ENCODE assay signal across 8 cellular contexts in genomic region chr16:21513337-21513741, GRCh38.
DNase-seq lines count a peak whose midpoint lies in the region; ATAC-seq and TF ChIP-seq lines count a peak whose summit lies in the region.
"Not testable (repeated sequence)": the region's sequence is repeated elsewhere in the genome, so short reads cannot be mapped to it uniquely, and the experiment has no call there.

No MANE protein-coding gene starts in this region.

- H3K27me3 Mint-ChIP-seq in activated naive CD4-positive, alpha-beta T cell treated with anti-CD3 and anti-CD28 coated beads, Interleukin-2, amount 10 ng/mL, durations not matched to agents 7 days and 5 days = not testable (repeated sequence)

- H3K4me3 Mint-ChIP-seq in activated naive CD4-positive, alpha-beta T cell treated with anti-CD3 and anti-CD28 coated beads, Interleukin-2, amount 10 ng/mL, durations not matched to agents 7 days and 5 days = not testable (repeated sequence)

- H3K36me3 ChIP-seq in BLaER1 (peaks cover 41% of the 10 kb centered on the region), HCT116 (ENCODE audit: control insufficient read depth in 1 of 2, insufficient read depth in 2 of 2, low read length in 2 of 2) (peaks cover 0 to 14% of the 10 kb centered on the region in 2 experiments; a peak in 1 of 4 replicates), neuronal stem cell (replicated peaks in 1 of 2; ENCODE audit: control insufficient read depth in 2 of 2, insufficient read depth in 2 of 2, low read length in 2 of 2) (peaks cover 0 to 69% of the 10 kb centered on the region in 2 donors)
- not testable (repeated sequence) for H3K36me3 ChIP-seq in stomach smooth muscle (ENCODE audit: control insufficient read depth in 2 of 2, insufficient read depth in 2 of 2, low read length in 2 of 2)

- not testable (repeated sequence) for H2AFZ ChIP-seq in HCT116 (ENCODE audit: low read depth, low read length, poor library complexity, severe bottlenecking); neuronal stem cell (ENCODE audit: low read length)

- not testable (repeated sequence) for H2BK120ac ChIP-seq in neuronal stem cell (ENCODE audit: low read depth, low read length)

- 0 out of 2 replicates have a peak overlapping the region, but pooled peaks have one; percentile 55 for H3K9ac ChIP-seq in BLaER1
- not testable (repeated sequence) for H3K9ac ChIP-seq in HCT116 (ENCODE audit: low read length); neuronal stem cell (ENCODE audit: low read depth, low read length, poor library complexity)
- peak overlapping the region; percentile 23 to 36 for H3K9ac ChIP-seq in stomach smooth muscle (ENCODE audit: low read length in 2 of 2)

- H4K91ac ChIP-seq in neuronal stem cell (ENCODE audit: low read depth, low read length, poor library complexity) = not testable (repeated sequence)

- H2BK15ac ChIP-seq in neuronal stem cell (ENCODE audit: low read length) = not testable (repeated sequence)

- DNase-seq in HCT116 (ENCODE audit: low read depth, low spot score); RWPE1 (ENCODE audit: low spot score); neuronal stem cell (ENCODE audit: low spot score): not testable (repeated sequence)
- DNase-seq in activated naive CD4-positive, alpha-beta T cell treated with anti-CD3 and anti-CD28 coated beads, Interleukin-2, amount 10 ng/mL, durations not matched to agents 7 days and 5 days = peak; percentile 18

- not testable (repeated sequence) for H2BK5ac ChIP-seq in neuronal stem cell (ENCODE audit: low read length)

- POLR2A ChIA-PET in HCT116 (lab: Charles Lee); RWPE1 (lab: Yijun Ruan, JAX; ENCODE audit: low non-redundant PET): not testable (repeated sequence)

- H3K4me1 ChIP-seq in BLaER1 (peaks cover 96% of the 10 kb centered on the region), HCT116 (ENCODE audit: control insufficient read depth in 1 of 2, insufficient read depth in 2 of 2, low read length in 2 of 2) (peaks cover 15 to 28% of the 10 kb centered on the region in 2 experiments), neuronal stem cell (ENCODE audit: control insufficient read depth in 2 of 2, insufficient read depth in 1 of 2, low read depth in 1 of 2, low read length in 2 of 2) (peaks cover 17 to 22% of the 10 kb centered on the region in 2 donors), stomach smooth muscle (ENCODE audit: control insufficient read depth, insufficient read depth, low read length) (peaks cover 69% of the 10 kb centered on the region)

- peak overlapping the region; percentile 19 for H3K18ac ChIP-seq in neuronal stem cell (ENCODE audit: low read length)

- CTCF ChIA-PET in HCT116 (lab: Charles Lee); RWPE1 (lab: Yijun Ruan, JAX); activated naive CD4-positive, alpha-beta T cell treated with anti-CD3 and anti-CD28 coated beads, Interleukin-2, amount 10 ng/mL, durations not matched to agents 7 days and 5 days (lab: Charles Lee): not testable (repeated sequence)

- RAD21 ChIA-PET in HCT116 (lab: Charles Lee; ENCODE audit: low non-redundant PET in 1 of 2, low total read pairs in 2 of 2, uncharacterized antibody in 2 of 2, unreplicated experiment in 2 of 2) = not testable (repeated sequence)

- H3K9me3 Mint-ChIP-seq in activated naive CD4-positive, alpha-beta T cell treated with anti-CD3 and anti-CD28 coated beads, Interleukin-2, amount 10 ng/mL, durations not matched to agents 7 days and 5 days = not testable (repeated sequence)

- H3K27ac Mint-ChIP-seq in activated naive CD4-positive, alpha-beta T cell treated with anti-CD3 and anti-CD28 coated beads, Interleukin-2, amount 10 ng/mL, durations not matched to agents 7 days and 5 days = not testable (repeated sequence)

- H3K4ac ChIP-seq in neuronal stem cell (ENCODE audit: low read length) = not testable (repeated sequence)

- not testable (repeated sequence) for H3K27ac ChIP-seq in BLaER1; neuronal stem cell (replicated peaks; ENCODE audit: low read length)
- H3K27ac ChIP-seq in HCT116 (ENCODE audit: low read depth, low read length) (peak overlapping the region; percentile 41; the same call in 1 of the 2 replicates), RWPE1 (peak overlapping the region; percentile 81), cingulate gyrus (ENCODE audit: low read depth, low read length) (peak overlapping the region; percentile 65), stomach smooth muscle (ENCODE audit: low read length) (peak overlapping the region; percentile 69)

- not testable (repeated sequence) for H2AK5ac ChIP-seq in neuronal stem cell (ENCODE audit: low read depth, low read length)

- H3K4me3 ChIP-seq in BLaER1 (peak overlapping the region; percentile 6; the same call in 1 of the 2 replicates), iPS-18c (ENCODE audit: insufficient read depth, low read depth, low read length) (0 out of 2 replicates have a peak overlapping the region, but pooled peaks have one; percentile 15), stomach smooth muscle (ENCODE audit: low read length in 2 of 2) (peak overlapping the region in 1 of 2 donors; percentile 54)
- not testable (repeated sequence) for H3K4me3 ChIP-seq in HCT116 (replicated peaks in 1 of 2; ENCODE audit: low read depth in 1 of 2, low read length in 2 of 2); neuronal stem cell (ENCODE audit: low read length in 2 of 2)

- WGBS in neuronal stem cell (ENCODE audit: extremely low coverage in 2 of 2, insufficient read length in 2 of 2, insufficient replicate concordance in 1 of 2), 2 donors = no CpG with 5 or more reads among the region's 9 CpGs

- not testable (repeated sequence) for H3K27me3 ChIP-seq in BLaER1; HCT116 (ENCODE audit: insufficient read depth, low read length); neuronal stem cell (ENCODE audit: control insufficient read depth in 3 of 3, insufficient read depth in 3 of 3, low read depth in 1 of 3, low read length in 3 of 3); stomach smooth muscle (ENCODE audit: control insufficient read depth in 1 of 2, insufficient read depth in 2 of 2, low read length in 2 of 2)

- TF ChIP-seq RAD21 in HCT116 (IDR thresholded peaks at IDR 0.05; ENCODE audit: low read depth) = not testable (repeated sequence)

- ATAC-seq in HCT116 = not testable (repeated sequence)

- H3K36me3 Mint-ChIP-seq in activated naive CD4-positive, alpha-beta T cell treated with anti-CD3 and anti-CD28 coated beads, Interleukin-2, amount 10 ng/mL, durations not matched to agents 7 days and 5 days = peaks cover 24% of the 10 kb centered on the region

- peak overlapping the region; percentile 93 for H3K4me2 ChIP-seq in BLaER1
- H3K4me2 ChIP-seq in HCT116 (ENCODE audit: low read length); neuronal stem cell (ENCODE audit: insufficient read depth, low read length, poor library complexity, severe bottlenecking): not testable (repeated sequence)

- not testable (repeated sequence) for TF ChIP-seq CTCF in HCT116 (IDR thresholded peaks at IDR 0.05 in 2 of 3, conservative IDR thresholded peaks at IDR 0.05 in 1 of 3; ENCODE audit: borderline replicate concordance in 1 of 3, insufficient read depth in 1 of 3, low read depth in 2 of 3, low read length in 2 of 3); RWPE1 (conservative IDR thresholded peaks at IDR 0.05; ENCODE audit: low read depth)

- H3K23ac ChIP-seq in neuronal stem cell (ENCODE audit: low read depth, low read length, poor library complexity) = not testable (repeated sequence)

- intact Hi-C loops in HCT116 (cut with micrococcal nuclease) = not testable (repeated sequence)

- not testable (repeated sequence) for BruUV-seq in HCT116 (replicated peaks; lab: Mats Ljungman, UMichigan)

- H3K79me1 ChIP-seq in neuronal stem cell (ENCODE audit: low read depth, low read length) = peaks cover 19% of the 10 kb centered on the region

- H3K9me3 ChIP-seq in BLaER1; HCT116 (ENCODE audit: control insufficient read depth in 1 of 2, insufficient read depth in 1 of 2, low read depth in 1 of 2, low read length in 2 of 2); iPS-18c (ENCODE audit: control insufficient read depth, insufficient read depth, low read length); neuronal stem cell (replicated peaks in 1 of 2; ENCODE audit: control insufficient read depth in 2 of 2, insufficient read depth in 1 of 2, low read depth in 1 of 2, low read length in 2 of 2); stomach smooth muscle (ENCODE audit: control insufficient read depth in 2 of 2, low read length in 2 of 2): not testable (repeated sequence)

- not testable (repeated sequence) for TF ChIP-seq POLR2A in HCT116 (IDR thresholded peaks at IDR 0.05; ENCODE audit: borderline replicate concordance, extremely low read depth, insufficient read depth, insufficient read length)

- not testable (repeated sequence) for H2BK12ac ChIP-seq in neuronal stem cell (ENCODE audit: low read length)

- not testable (repeated sequence) for H4K8ac ChIP-seq in neuronal stem cell (ENCODE audit: low read depth, low read length)

- peaks cover 63% of the 10 kb centered on the region for H3K4me1 Mint-ChIP-seq in activated naive CD4-positive, alpha-beta T cell treated with anti-CD3 and anti-CD28 coated beads, Interleukin-2, amount 10 ng/mL, durations not matched to agents 7 days and 5 days

- H3K14ac ChIP-seq in neuronal stem cell (ENCODE audit: low read length) = peak overlapping the region; percentile 63

- H3K79me2 ChIP-seq in HCT116 (ENCODE audit: insufficient read depth, low read length) = peaks cover 95% of the 10 kb centered on the region

- H4K20me1 ChIP-seq in BLaER1 = peaks cover 100% of the 10 kb centered on the region
- H4K20me1 ChIP-seq in HCT116 (ENCODE audit: insufficient read depth) = peaks cover 16% of the 10 kb centered on the region; the same call in 1 of the 2 replicates

- not testable (repeated sequence) for H3K9me2 ChIP-seq in HCT116 (ENCODE audit: insufficient read depth)
